ENCODE assay signal across 8 cellular contexts in the genomic region with DNA sequence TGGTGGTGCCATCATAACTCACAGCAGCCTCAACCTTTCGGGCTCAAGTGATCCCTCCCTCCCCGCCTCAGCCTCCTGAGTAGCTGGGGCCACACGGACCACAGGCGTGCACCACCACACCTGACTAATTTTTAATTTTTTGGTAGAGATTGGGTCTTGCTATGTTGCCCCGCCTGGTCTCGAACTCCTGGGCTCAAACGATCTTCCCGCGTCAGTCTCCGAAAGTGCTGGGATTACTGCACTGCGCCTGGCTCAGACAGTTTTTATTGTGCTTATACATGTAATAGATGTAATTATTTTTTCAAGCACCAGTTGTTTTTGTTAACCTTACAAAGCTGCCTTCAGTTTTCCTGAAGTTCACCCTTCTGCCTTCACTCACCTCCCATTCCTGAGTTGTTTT. TPM values are rescaled to one million over a fixed set of nuclear protein-coding genes. Genes with fewer than 3 reads are reported as not detected.
A peak's percentile ranks its signal among the peaks of the same experiment; 100 is the strongest.
DNase-seq lines count a peak whose midpoint lies in the region; TF ChIP-seq lines count a peak whose summit lies in the region.

No MANE protein-coding gene starts in this region.

- H3K36me3 ChIP-seq in CD8-positive, alpha-beta memory T cell (ENCODE audit: insufficient read depth, low read length), result peaks cover 1% of the 10 kb centered on the region
- no peaks in the 10 kb centered on the region for H3K36me3 ChIP-seq in parathyroid adenoma (ENCODE audit: control insufficient read depth, insufficient read depth, low read length)

- peak overlapping the region; percentile 76 for H3K27ac ChIP-seq in CD8-positive, alpha-beta memory T cell (ENCODE audit: low read depth, low read length)
- peak overlapping the region; percentile 31 for H3K27ac ChIP-seq in parathyroid adenoma

- POLR2A ChIA-PET in CD8-positive, alpha-beta memory T cell (lab: Charles Lee), result interaction anchor here (0.5 to 1.6 kb wide), 5 partner anchors 11 to 1823 kb away, joined by 3 to 13 read pairs (median 6); partner anchors contain the start of genes BRWD1, HMGN1 and PSMG1

- peaks cover 4% of the 10 kb centered on the region for H3K4me1 ChIP-seq in CD8-positive, alpha-beta memory T cell (ENCODE audit: insufficient read depth, low read length)
- peaks cover 4% of the 10 kb centered on the region for H3K4me1 ChIP-seq in parathyroid adenoma

- H3K9me3 Mint-ChIP-seq in CD8-positive, alpha-beta memory T cell, result no peaks in the 10 kb centered on the region
- no peaks in the 10 kb centered on the region for H3K9me3 Mint-ChIP-seq in dendritic cell treated with granulocyte-macrophage colony-stimulating factor and Interleukin-4, amounts not matched to agents 40 ng/mL and 50 ng/mL, for 4 days

- H3K79me2 ChIP-seq in parathyroid adenoma, result peaks cover 4% of the 10 kb centered on the region

- peak overlapping the region; percentile 54 to 97 (median 94) for H3K27ac Mint-ChIP-seq in CD8-positive, alpha-beta memory T cell
- H3K27ac Mint-ChIP-seq in dendritic cell treated with granulocyte-macrophage colony-stimulating factor and Interleukin-4, amounts not matched to agents 40 ng/mL and 50 ng/mL, for 4 days, result peak overlapping the region; percentile 69

- H3K4me2 ChIP-seq in parathyroid adenoma (ENCODE audit: low read length), result no peak overlapping the region

- peak overlapping the region in 6 of 7 donors; percentile 88 to 93 (median 90) for H3K4me3 Mint-ChIP-seq in CD8-positive, alpha-beta memory T cell
- peak overlapping the region; percentile 70 for H3K4me3 Mint-ChIP-seq in dendritic cell treated with granulocyte-macrophage colony-stimulating factor and Interleukin-4, amounts not matched to agents 40 ng/mL and 50 ng/mL, for 4 days

- H3K27me3 Mint-ChIP-seq in CD8-positive, alpha-beta memory T cell, result peaks cover 0 to 2% of the 10 kb centered on the region in 2 donors
- no peaks in the 10 kb centered on the region for H3K27me3 Mint-ChIP-seq in dendritic cell treated with granulocyte-macrophage colony-stimulating factor and Interleukin-4, amounts not matched to agents 40 ng/mL and 50 ng/mL, for 4 days

- H3K9ac ChIP-seq in parathyroid adenoma, result no peak overlapping the region

- H3K36me3 Mint-ChIP-seq in CD8-positive, alpha-beta memory T cell, result peaks cover 0 to 21% (median 5%) of the 10 kb centered on the region in 3 donors
- H3K36me3 Mint-ChIP-seq in dendritic cell treated with granulocyte-macrophage colony-stimulating factor and Interleukin-4, amounts not matched to agents 40 ng/mL and 50 ng/mL, for 4 days (ENCODE audit: low read depth), result peaks cover 25% of the 10 kb centered on the region

- peak overlapping the region; percentile 62 for H3K4me3 ChIP-seq in CD8-positive, alpha-beta memory T cell (ENCODE audit: low read length)
- H3K4me3 ChIP-seq in parathyroid adenoma (ENCODE audit: low read depth, low read length), result no peak overlapping the region

- peaks cover 32 to 53% (median 45%) of the 10 kb centered on the region in 3 donors for H3K4me1 Mint-ChIP-seq in CD8-positive, alpha-beta memory T cell
- H3K4me1 Mint-ChIP-seq in dendritic cell treated with granulocyte-macrophage colony-stimulating factor and Interleukin-4, amounts not matched to agents 40 ng/mL and 50 ng/mL, for 4 days (ENCODE audit: low read depth), result peaks cover 31% of the 10 kb centered on the region

- H3K27me3 ChIP-seq in CD8-positive, alpha-beta memory T cell (ENCODE audit: insufficient read depth, low read length, poor library complexity, severe bottlenecking), result no peaks in the 10 kb centered on the region
- no peaks in the 10 kb centered on the region for H3K27me3 ChIP-seq in parathyroid adenoma (ENCODE audit: control insufficient read depth, insufficient read depth, low read length)

- TF ChIP-seq CTCF in parathyroid adenoma (IDR thresholded peaks at IDR 0.05), result no peak

- intact Hi-C loops in dendritic cell treated with granulocyte-macrophage colony-stimulating factor and Interleukin-4, amounts not matched to agents 40 ng/mL and 50 ng/mL, for 4 days (cut with micrococcal nuclease), result loop anchor here (1.0 to 2.0 kb wide), 2 partner anchors 70 to 204 kb away; partner anchors contain the start of gene PSMG1

- no peaks in the 10 kb centered on the region for H3K9me3 ChIP-seq in CD8-positive, alpha-beta memory T cell (ENCODE audit: low read length)
- no peaks in the 10 kb centered on the region for H3K9me3 ChIP-seq in parathyroid adenoma (ENCODE audit: control insufficient read depth, low read length)

- CTCF ChIA-PET in CD8-positive, alpha-beta memory T cell (lab: Charles Lee), result interaction anchor here (1.2 to 2.9 kb wide), 5 partner anchors 13 to 74 kb away, joined by 3 to 13 read pairs (median 11); partner anchors contain the start of gene BRWD1

- no peak for DNase-seq in CD8-positive, alpha-beta memory T cell
- peak; percentile 34 for DNase-seq in NCI-H69 (lab: John Stamatoyannopoulos, UW)
- no peak for DNase-seq in COLO829 (ENCODE audit: low spot score)
- DNase-seq in NCI-H2029 treated with DMSO at 0.1 percent for 48 hours (lab: John Stamatoyannopoulos, UW), result no peak
- DNase-seq in NCI-H510A treated with DMSO at 0.1 percent for 48 hours (lab: John Stamatoyannopoulos, UW), result no peak
- no peak for DNase-seq in NCI-H524 (lab: John Stamatoyannopoulos, UW)

- H2AFZ ChIP-seq in parathyroid adenoma, result no peak overlapping the region

RNA-seq across cellular contexts. Expression of gene HMGN1, which starts 38.0 kb away (rescaled TPM):
- 100 to 1,000 TPM; 420 to 421 TPM for total RNA-seq in CD8-positive, alpha-beta memory T cell
- 201 TPM for polyA plus RNA-seq in CD8-positive, alpha-beta memory T cell

RNA-seq across cellular contexts. Expression of gene LCA5L, which starts 58.7 kb away (rescaled TPM):
- under 1 TPM; 0.13 to 0.33 TPM for total RNA-seq in CD8-positive, alpha-beta memory T cell
- 0.25 TPM for polyA plus RNA-seq in CD8-positive, alpha-beta memory T cell
